ENCODE assay signal across 13 cellular contexts in genomic region chr3:158451405-158452045, GRCh38.
"Had no signal": no experiment of that assay in that cellular context is flagged by ENCODE, and none has a peak within 500 bp of the region (broad histone marks: within the 10 kb centered on the region; RNA-seq: fewer than 3 reads in every experiment).

No MANE protein-coding gene starts in this region.

- H3K27ac ChIP-seq: breast epithelium, ovary, upper lobe of right lung had no signal

- H3K4me1 ChIP-seq: breast epithelium, upper lobe of right lung had no signal

- H3K4me3 ChIP-seq: breast epithelium, ovary, upper lobe of right lung had no signal

- DNase-seq: activated CD8-positive, alpha-beta memory T cell treated with anti-CD3 and anti-CD28 coated beads, Interleukin-2, amount 50 U/mL, for 4 hours; activated CD8-positive, alpha-beta T cell treated with anti-CD3 and anti-CD28 coated beads for 36 hours; activated T-cell treated with anti-CD3 and anti-CD28 coated beads, Interleukin-2, amount 50 U/mL, for 72 hours; aorta; endodermal cell; erythroblast; hippocampal formation; ovary; stimulated activated CD4-positive, alpha-beta T cell treated with anti-CD3 and anti-CD28 coated beads, Interleukin-2, amount 100 ng/mL, for 48 hours; upper lobe of right lung had no signal

- H3K4me1 Mint-ChIP-seq: neural crest cell had no signal

- H3K27ac Mint-ChIP-seq: activated CD8-positive, alpha-beta T cell treated with anti-CD3 and anti-CD28 coated beads for 36 hours; activated T-cell treated with anti-CD3 and anti-CD28 coated beads, Interleukin-2, amount 50 U/mL, for 72 hours; endodermal cell; stimulated activated naive CD8-positive, alpha-beta T cell treated with anti-CD3 and anti-CD28 coated beads, Interleukin-15, Interleukin-2, amounts not matched to agents 100 ng/mL and 50 ng/mL, for 24 hours had no signal

- H3K27me3 Mint-ChIP-seq: activated CD8-positive, alpha-beta T cell treated with anti-CD3 and anti-CD28 coated beads for 36 hours; stimulated activated naive CD8-positive, alpha-beta T cell treated with anti-CD3 and anti-CD28 coated beads, Interleukin-15, Interleukin-2, amounts not matched to agents 100 ng/mL and 50 ng/mL, for 24 hours had no signal

- H3K36me3 ChIP-seq: ovary, upper lobe of right lung had no signal

- ATAC-seq: activated CD8-positive, alpha-beta T cell treated with anti-CD3 and anti-CD28 coated beads for 36 hours; activated T-cell treated with anti-CD3 and anti-CD28 coated beads, Interleukin-2, amount 50 U/mL, for 72 hours; upper lobe of right lung had no signal

- H3K4me3 Mint-ChIP-seq: activated CD8-positive, alpha-beta T cell treated with anti-CD3 and anti-CD28 coated beads for 36 hours; activated T-cell treated with anti-CD3 and anti-CD28 coated beads, Interleukin-2, amount 50 U/mL, for 72 hours; endodermal cell; neural crest cell; stimulated activated naive CD8-positive, alpha-beta T cell treated with anti-CD3 and anti-CD28 coated beads, Interleukin-15, Interleukin-2, amounts not matched to agents 100 ng/mL and 50 ng/mL, for 24 hours had no signal

- H3K27me3 ChIP-seq: breast epithelium, ovary, upper lobe of right lung had no signal

- H3K9me3 ChIP-seq: breast epithelium, ovary, upper lobe of right lung had no signal

- H3K9me3 Mint-ChIP-seq: activated CD8-positive, alpha-beta T cell treated with anti-CD3 and anti-CD28 coated beads for 36 hours; activated T-cell treated with anti-CD3 and anti-CD28 coated beads, Interleukin-2, amount 50 U/mL, for 72 hours; endodermal cell; neural crest cell; stimulated activated naive CD8-positive, alpha-beta T cell treated with anti-CD3 and anti-CD28 coated beads, Interleukin-15, Interleukin-2, amounts not matched to agents 100 ng/mL and 50 ng/mL, for 24 hours had no signal
